In genomic region chr17:77376795-77377751, GRCh38 we compare ENCODE assay signal across 8 cellular contexts.
DNase-seq lines count a peak whose midpoint lies in the region; ATAC-seq and TF ChIP-seq lines count a peak whose summit lies in the region.

No MANE protein-coding gene starts in this region.

- no peaks in the 10 kb centered on the region for H3K27me3 ChIP-seq in psoas muscle (ENCODE audit: insufficient read depth in 3 of 3, low read length in 2 of 3)

- peak overlapping the region; percentile 53 for H3K27ac ChIP-seq in SK-N-MC
- H3K27ac ChIP-seq in psoas muscle: peak overlapping the region; percentile 9

- WGBS in psoas muscle, 3 donors: 57 to 81% (median 61%) methylated on average over 33 of the region's 33 CpGs

- H3K36me3 ChIP-seq in SK-N-MC (ENCODE audit: insufficient read depth, low read length) (no peaks in the 10 kb centered on the region), psoas muscle (ENCODE audit: insufficient read depth in 1 of 2, low read depth in 1 of 2) (no peaks in the 10 kb centered on the region)

- H3K9me3 ChIP-seq in SK-N-MC (ENCODE audit: low read depth, low read length) (no peaks in the 10 kb centered on the region), psoas muscle (no peaks in the 10 kb centered on the region)

- peak in 1 of 4 donors; percentile 7 for ATAC-seq in psoas muscle
- ATAC-seq in HG03439 (IDR thresholded peaks at IDR 0.05; ENCODE audit: unreplicated experiment): no peak
- ATAC-seq in GM19328 (IDR thresholded peaks at IDR 0.05; ENCODE audit: unreplicated experiment): no peak

- CTCF ChIA-PET in HEK293T (lab: Yijun Ruan, JAX): no interaction called here

- no peak for TF ChIP-seq CTCF in fibroblast of the aortic adventitia (IDR thresholded peaks at IDR 0.05; ENCODE audit: insufficient read depth, low read length)
- TF ChIP-seq CTCF in psoas muscle (IDR thresholded peaks at IDR 0.05): no peak

- H3K4me1 ChIP-seq in psoas muscle: peaks cover 58% of the 10 kb centered on the region

- H3K9ac ChIP-seq in SK-N-MC (ENCODE audit: insufficient read length): no peak overlapping the region

- DNase-seq in G401 (ENCODE audit: low spot score): peak; percentile 65
- DNase-seq in SK-N-MC (ENCODE audit: low read depth, low spot score): no peak
- DNase-seq in fibroblast of the aortic adventitia (ENCODE audit: low read depth): peak; percentile 63
- no peak for DNase-seq in psoas muscle
- DNase-seq in putamen (ENCODE audit: low spot score): no peak
- DNase-seq in HEK293T (ENCODE audit: extremely low spot score): no peak

- no peak overlapping the region for H3K4me3 ChIP-seq in SK-N-MC
- no peak overlapping the region for H3K4me3 ChIP-seq in fibroblast of the aortic adventitia (ENCODE audit: low read depth, low read length)
- H3K4me3 ChIP-seq in psoas muscle: no peak overlapping the region

- in situ Hi-C loops in G401 (cut with HindIII; ENCODE audit: low sequenced_read_pairs): no loop called here

- POLR2A ChIA-PET in HEK293T (lab: Yijun Ruan, JAX): no interaction called here

- intact Hi-C loops in psoas muscle (cut with DNase I): no loop called here

TF ChIP-seq in HEK293T, 16 proteins besides CTCF, POLR2A, EP300 and RAD21:
- no peak for TF ChIP-seq L3MBTL2 (conservative IDR thresholded peaks at IDR 0.05)

Comparison
In these comparisons a context has a peak if more than half of its experiments do, and no peak if none do; other contexts are left out.
1. DNase-seq: peak in G401 (single experiment) and fibroblast of the aortic adventitia (single experiment); none in SK-N-MC (single experiment), psoas muscle (0 of 2), putamen (single experiment) and HEK293T (single experiment).